Comparison of ENCODE assay signal across 1 cellular context in the genomic region with DNA sequence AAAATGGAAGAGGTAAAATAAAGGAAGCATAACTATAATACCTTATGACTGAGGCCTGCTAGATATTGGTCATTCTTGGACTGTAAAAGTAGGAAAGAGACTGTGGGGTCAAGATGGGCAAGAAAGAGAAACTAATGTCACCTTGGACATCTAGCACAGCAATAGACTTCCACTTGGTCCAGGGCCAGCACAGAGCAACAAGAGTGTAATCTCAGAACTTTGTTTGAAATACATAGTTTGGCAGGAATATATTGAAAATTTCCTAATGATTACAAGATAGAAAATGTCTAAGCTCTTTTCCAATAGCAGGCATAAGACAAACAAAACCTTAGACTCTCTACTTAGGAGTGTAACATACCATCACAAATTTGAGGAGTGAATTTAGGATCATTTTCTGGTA.
TF ChIP-seq lines count a peak whose summit lies in the region.

No MANE protein-coding gene starts in this region.

TF ChIP-seq in A549, 52 proteins besides CTCF, POLR2A, EP300 and RAD21 (continued from another document):
- TF ChIP-seq ELK1 (IDR thresholded peaks at IDR 0.05; ENCODE audit: low read depth, low read length): no peak
- TF ChIP-seq HMGXB4 (CRISPR knock-in tag; IDR thresholded peaks at IDR 0.05; ENCODE audit: borderline replicate concordance): no peak
- TF ChIP-seq HEYL (CRISPR knock-in tag; IDR thresholded peaks at IDR 0.05): no peak
- no peak for TF ChIP-seq CEBPB (IDR thresholded peaks at IDR 0.05)
